In the genomic region with DNA sequence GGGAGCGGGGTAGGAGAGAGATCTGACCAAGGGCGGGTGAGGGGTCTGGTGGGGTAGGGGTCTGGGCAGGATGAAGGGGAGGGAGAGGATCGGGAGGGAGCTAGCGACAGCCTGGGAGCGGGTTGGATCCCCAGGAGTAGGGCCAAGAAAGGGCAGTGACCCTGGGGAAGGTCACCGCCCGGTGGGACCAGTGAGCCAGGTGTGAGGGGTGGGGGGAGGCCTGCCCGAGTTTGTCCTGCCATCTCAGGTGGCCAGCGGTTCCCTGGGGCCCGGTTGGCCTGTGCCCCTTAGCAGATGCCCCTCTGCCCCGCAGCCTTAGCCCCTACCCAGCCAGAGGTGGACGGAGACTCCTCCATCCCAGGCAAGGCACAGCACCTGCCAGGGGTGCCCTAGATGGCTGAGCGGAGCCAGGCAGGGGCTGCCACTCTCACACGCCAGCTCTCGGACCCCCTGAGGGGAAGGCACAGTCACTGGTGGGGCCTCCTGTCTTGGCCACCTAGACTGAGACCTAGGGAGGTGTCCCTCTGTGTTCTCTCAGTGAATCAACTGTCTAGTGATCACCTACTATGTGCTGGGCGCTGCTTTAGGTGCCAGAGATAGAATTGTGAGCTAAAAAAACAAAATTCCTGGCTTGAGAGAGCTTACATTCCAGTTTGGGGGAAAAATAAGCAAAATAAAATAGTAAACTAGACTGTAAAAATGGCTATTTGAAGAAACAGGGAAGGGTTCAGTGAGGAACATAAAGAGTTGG, we compare ENCODE assay signal across 8 cellular contexts. TPM values are rescaled to one million over a fixed set of nuclear protein-coding genes. Genes with fewer than 3 reads are reported as not detected.
DNase-seq lines count a peak whose midpoint lies in the region; ATAC-seq, FAIRE-seq and TF ChIP-seq lines count a peak whose summit lies in the region.

No MANE protein-coding gene starts in this region.

- H3K4me1 Mint-ChIP-seq in Caco-2 (ENCODE audit: low read depth, unreplicated experiment) (peaks cover 21% of the 10 kb centered on the region), activated B cell treated with CpG ODN at 0.5 μM for 24 hours (no peaks in the 10 kb centered on the region)

- no peaks in the 10 kb centered on the region for H3K27me3 Mint-ChIP-seq in Caco-2 (ENCODE audit: insufficient read depth, unreplicated experiment)
- H3K27me3 Mint-ChIP-seq in activated B cell treated with CpG ODN at 0.5 μM for 24 hours = peaks cover 11% of the 10 kb centered on the region

- POLR2A ChIA-PET in Caco-2 (lab: Charles Lee) (no interaction called here), activated B cell treated with CpG ODN at 0.5 μM for 24 hours (lab: Charles Lee) (no interaction called here)

- H3K36me3 Mint-ChIP-seq in Caco-2 (ENCODE audit: insufficient read depth, unreplicated experiment) (no peaks in the 10 kb centered on the region), activated B cell treated with CpG ODN at 0.5 μM for 24 hours (ENCODE audit: low read depth) (no peaks in the 10 kb centered on the region)

- ATAC-seq in activated B cell treated with CpG ODN at 0.5 μM for 24 hours (ENCODE audit: low read depth) = no peak
- ATAC-seq in heart left ventricle = peak in 3 of 4 donors; percentile 7 to 29 (median 22)
- peak in 3 of 4 donors; percentile 6 to 9 (median 6) for ATAC-seq in pancreas
- ATAC-seq in GM18870 (IDR thresholded peaks at IDR 0.05; ENCODE audit: unreplicated experiment) = no peak
- ATAC-seq in GM18907 (IDR thresholded peaks at IDR 0.05; ENCODE audit: unreplicated experiment) = no peak

- H3K4me3 ChIP-seq in Caco-2 (ENCODE audit: low read depth, low read length) (peak overlapping the region; percentile 33), heart left ventricle (peak overlapping the region in 8 of 12 donors; percentile 11 to 87 (median 31)), pancreas (no peak overlapping the region), Peyer's patch (peak overlapping the region in 2 of 4 donors; percentile 30 to 34)

- 36 to 48% (median 44%) methylated on average over 11 to 16 of the region's 16 CpGs for WGBS in heart left ventricle, 4 donors
- 27 to 34% methylated on average over 15 to 16 of the region's 16 CpGs for whole genome bisulfite sequencing in pancreas, 2 donors

- H3K36me3 ChIP-seq in Caco-2 (ENCODE audit: control insufficient read depth, insufficient read depth, low read length) = no peaks in the 10 kb centered on the region
- H3K36me3 ChIP-seq in heart left ventricle = no peaks in the 10 kb centered on the region
- H3K36me3 ChIP-seq in pancreas = no peaks in the 10 kb centered on the region
- H3K36me3 ChIP-seq in Peyer's patch = no peaks in the 10 kb centered on the region

- H3K4me3 Mint-ChIP-seq in Caco-2 (ENCODE audit: unreplicated experiment) (peak overlapping the region; percentile 46), activated B cell treated with CpG ODN at 0.5 μM for 24 hours (peak overlapping the region; percentile 42)

- CTCF ChIA-PET in Caco-2 (lab: Charles Lee) (interaction anchor here (1.0 kb wide), 1 partner anchor 22 kb away, joined by 3 read pairs; no protein-coding TSS in a partner anchor), activated B cell treated with CpG ODN at 0.5 μM for 24 hours (lab: Charles Lee) (interaction anchor here (1.2 to 1.6 kb wide), 2 partner anchors 58 to 119 kb away, joined by 5 read pairs; no protein-coding TSS in a partner anchor)

- H3K4me1 ChIP-seq in Caco-2 (peaks cover 12% of the 10 kb centered on the region; the same call in 1 of the 2 replicates), heart left ventricle (peaks cover 0 to 30% (median 13%) of the 10 kb centered on the region in 12 donors), pancreas (peaks cover 0 to 10% (median 0%) of the 10 kb centered on the region in 3 donors), Peyer's patch (peaks cover 0 to 19% (median 2%) of the 10 kb centered on the region in 4 donors)

- DNase-seq in Caco-2 (no peak), activated B cell treated with CpG ODN at 0.5 μM for 24 hours (no peak), heart left ventricle (peak in 1 of 5 donors; percentile 61), pancreas (peak in 3 of 6 donors; percentile 11 to 80 (median 25)), NOMO-1 treated with dmso at 0.1 percent for 144 hours (lab: John Stamatoyannopoulos, UW; ENCODE audit: unreplicated experiment) (no peak), Peyer's patch (no peak)

- intact Hi-C loops in Caco-2 (cut with micrococcal nuclease; ENCODE audit: unreplicated experiment) = no loop called here
- intact Hi-C loops in activated B cell treated with CpG ODN at 0.5 μM for 24 hours (cut with micrococcal nuclease) = loop anchor here (1.0 kb wide), 1 partner anchor 418 kb away; no protein-coding TSS in a partner anchor
- intact Hi-C loops in heart left ventricle (cut with DNase I) = loop anchor here in 5 of 10 donors (2.0 to 10.0 kb wide), 4 partner anchors 52 to 95 kb away; no protein-coding TSS in a partner anchor
- intact Hi-C loops in pancreas (cut with DNase I) = no loop called here

- H3K27me3 ChIP-seq in Caco-2 (replicated peaks; ENCODE audit: control insufficient read depth, insufficient read depth, low read length) (no peaks in the 10 kb centered on the region), heart left ventricle (no peaks in the 10 kb centered on the region), pancreas (no peaks in the 10 kb centered on the region), Peyer's patch (no peaks in the 10 kb centered on the region)

- no peak for TF ChIP-seq CTCF in Caco-2 (IDR thresholded peaks at IDR 0.05; ENCODE audit: insufficient read depth in 1 of 2, low read depth in 1 of 2, low read length in 1 of 2, severe bottlenecking in 1 of 2, unreplicated experiment in 1 of 2)
- TF ChIP-seq CTCF in activated B cell treated with CpG ODN at 0.5 μM for 24 hours (IDR thresholded peaks at IDR 0.05) = no peak
- TF ChIP-seq CTCF in heart left ventricle (IDR thresholded peaks at IDR 0.05) = peak in 6 of 12 donors; percentile 2 to 29 (median 10)
- no peak for TF ChIP-seq CTCF in pancreas (IDR thresholded peaks at IDR 0.05)
- no peak for TF ChIP-seq CTCF in Peyer's patch (IDR thresholded peaks at IDR 0.05)

- BruUV-seq in Caco-2 (replicated peaks; lab: Mats Ljungman, UMichigan) = no TSS peak

- FAIRE-seq in pancreas (lab: Jason Lieb, UNC) = no peak

- H3K9me3 Mint-ChIP-seq in Caco-2 (ENCODE audit: unreplicated experiment) = no peaks in the 10 kb centered on the region
- no peaks in the 10 kb centered on the region for H3K9me3 Mint-ChIP-seq in activated B cell treated with CpG ODN at 0.5 μM for 24 hours

- H3K27ac ChIP-seq in heart left ventricle = peak overlapping the region in 2 of 12 donors; percentile 24 to 60
- no peak overlapping the region for H3K27ac ChIP-seq in pancreas
- peak overlapping the region in 1 of 4 donors; percentile 25 for H3K27ac ChIP-seq in Peyer's patch

- TF ChIP-seq POLR2A in heart left ventricle (IDR thresholded peaks at IDR 0.05) = no peak
- no peak for TF ChIP-seq POLR2A in Peyer's patch (IDR thresholded peaks at IDR 0.05)

- H3K27ac Mint-ChIP-seq in Caco-2 (ENCODE audit: unreplicated experiment) (no peak overlapping the region), activated B cell treated with CpG ODN at 0.5 μM for 24 hours (no peak overlapping the region)

- H3K9me3 ChIP-seq in Caco-2 = no peaks in the 10 kb centered on the region
- H3K9me3 ChIP-seq in heart left ventricle = no peaks in the 10 kb centered on the region
- H3K9me3 ChIP-seq in pancreas = no peaks in the 10 kb centered on the region
- H3K9me3 ChIP-seq in Peyer's patch = no peaks in the 10 kb centered on the region

RNA-seq across cellular contexts. Expression of gene TTC7B, which starts 0.6 kb away (rescaled TPM):
- total RNA-seq in Caco-2 (2022) (19.0 and 28.5 TPM in 2 replicates), activated B cell treated with CpG ODN at 0.5 μM for 24 hours (1.9 and 2.5 TPM in 2 replicates), heart left ventricle (10 to 100 TPM; 54.5 to 76.1 (median 67.9) TPM), pancreas (10 to 100 TPM; 26.3 to 39.6 (median 30.0) TPM), Peyer's patch (10 to 100 TPM in 2 of 4 donors, 1 to 10 TPM in 1, under 1 TPM in 1; 0.18 to 53.6 (median 11.2) TPM)
- polyA plus RNA-seq in heart left ventricle (10 to 100 TPM; 20.3 to 38.6 TPM), pancreas (10 to 100 TPM in 1 of 2 donors, 1 to 10 TPM in 1; 8.9 to 13.9 TPM)

Comparison
In these comparisons a context has a peak if more than half of its experiments do, and no peak if none do; other contexts are left out.
1. H3K4me3 ChIP-seq: peak in Caco-2 (single experiment) and heart left ventricle (8 of 12); none in pancreas (0 of 4).
2. ATAC-seq: peak in heart left ventricle (3 of 4) and pancreas (3 of 4); none in activated B cell treated with CpG ODN at 0.5 μM for 24 hours (single experiment), GM18870 (single experiment) and GM18907 (single experiment).